ENCODE assay signal across 13 cellular contexts in genomic region chr15:70017025-70017424, GRCh38.
"Had no signal": no experiment of that assay in that cellular context is flagged by ENCODE, and none has a peak within 500 bp of the region (broad histone marks: within the 10 kb centered on the region; RNA-seq: fewer than 3 reads in every experiment).

No MANE protein-coding gene starts in this region.

- DNase-seq: activated CD4-positive, alpha-beta memory T cell treated with anti-CD3 and anti-CD28 coated beads, Interleukin-2, amount 10 ng/mL, durations not matched to agents 7 days and 5 days; activated T-cell treated with anti-CD3 and anti-CD28 coated beads, Interleukin-2, amount 50 U/mL, for 24 hours; central memory CD4-positive, alpha-beta T cell; left lung; mesenchymal stem cell; natural killer cell; nucleus accumbens; posterior cingulate gyrus; stimulated activated CD4-positive, alpha-beta T cell treated with anti-CD3 and anti-CD28 coated beads, Interleukin-2, amount 100 ng/mL, for 48 hours; stimulated activated naive CD4-positive, alpha-beta T cell; uterus had no signal

- H3K27ac Mint-ChIP-seq: activated CD4-positive, alpha-beta memory T cell treated with anti-CD3 and anti-CD28 coated beads, Interleukin-2, amount 10 ng/mL, durations not matched to agents 7 days and 5 days; activated naive CD8-positive, alpha-beta T cell; activated T-cell treated with anti-CD3 and anti-CD28 coated beads, Interleukin-2, amount 50 U/mL, for 24 hours; natural killer cell had no signal

- H3K9me3 Mint-ChIP-seq: activated CD4-positive, alpha-beta memory T cell treated with anti-CD3 and anti-CD28 coated beads, Interleukin-2, amount 10 ng/mL, durations not matched to agents 7 days and 5 days; activated T-cell treated with anti-CD3 and anti-CD28 coated beads, Interleukin-2, amount 50 U/mL, for 24 hours; natural killer cell had no signal

- H3K4me3 Mint-ChIP-seq: activated CD4-positive, alpha-beta memory T cell treated with anti-CD3 and anti-CD28 coated beads, Interleukin-2, amount 10 ng/mL, durations not matched to agents 7 days and 5 days; activated naive CD8-positive, alpha-beta T cell; activated T-cell treated with anti-CD3 and anti-CD28 coated beads, Interleukin-2, amount 50 U/mL, for 24 hours; brain; natural killer cell had no signal

- ATAC-seq: left lung, natural killer cell had no signal

- H3K36me3 Mint-ChIP-seq: activated naive CD8-positive, alpha-beta T cell had no signal

- H3K4me1 Mint-ChIP-seq: activated CD4-positive, alpha-beta memory T cell treated with anti-CD3 and anti-CD28 coated beads, Interleukin-2, amount 10 ng/mL, durations not matched to agents 7 days and 5 days had no signal
